In the genomic region with DNA sequence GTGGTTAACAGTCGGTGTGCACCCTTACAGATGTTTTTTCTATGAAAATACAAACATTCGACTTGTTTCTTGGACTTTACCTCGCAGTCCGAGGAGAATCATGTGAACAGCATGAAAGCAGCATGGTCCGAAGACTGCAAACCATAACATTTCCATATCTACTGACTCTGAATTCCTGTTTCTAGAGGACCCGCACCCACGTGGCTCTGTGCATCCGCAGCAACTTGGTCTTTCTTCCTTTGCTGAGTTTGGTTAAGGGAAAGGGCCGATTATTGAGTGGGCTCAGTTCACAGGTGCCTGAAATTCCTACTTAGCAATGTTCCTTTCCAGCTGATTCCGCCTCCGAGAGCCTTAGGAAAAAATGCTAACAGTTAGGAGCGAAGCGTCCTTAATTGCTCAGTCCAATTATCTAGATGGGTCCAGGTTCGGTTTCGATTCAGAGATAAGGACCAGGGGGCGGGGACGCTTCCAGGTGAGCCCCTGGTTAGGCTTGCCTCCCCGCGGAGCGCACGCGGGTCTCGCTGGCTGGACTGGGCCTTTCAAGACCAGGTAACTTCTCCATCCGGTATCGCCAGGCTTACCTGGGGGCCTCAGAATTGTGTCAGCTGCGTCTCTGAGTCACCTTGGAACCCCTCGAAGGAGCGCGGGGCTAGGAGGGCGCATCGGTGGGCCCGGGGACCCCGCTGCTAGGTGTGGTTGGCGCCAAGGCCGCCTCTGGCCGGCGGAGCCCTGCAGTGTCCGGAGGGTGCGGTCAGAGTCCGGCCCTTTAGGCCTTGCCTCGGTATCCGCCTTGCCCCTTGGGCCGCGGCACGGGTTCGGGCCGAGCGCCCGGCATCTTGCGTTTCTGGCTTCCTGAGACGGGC, we compare ENCODE assay signal across 8 cellular contexts. TPM values are rescaled to one million over a fixed set of nuclear protein-coding genes. Genes with fewer than 3 reads are reported as not detected.
DNase-seq lines count a peak whose midpoint lies in the region; ATAC-seq and TF ChIP-seq lines count a peak whose summit lies in the region.

No MANE protein-coding gene starts in this region.

- H3K4ac ChIP-seq in neuronal stem cell (ENCODE audit: low read length): no peak overlapping the region

- H4K20me1 ChIP-seq in BLaER1 (peaks cover 37% of the 10 kb centered on the region), PC-9 (ENCODE audit: insufficient read depth) (peaks cover 26% of the 10 kb centered on the region)

- ATAC-seq in GM21390 (IDR thresholded peaks at IDR 0.05; ENCODE audit: unreplicated experiment) (no peak), GM18909 (IDR thresholded peaks at IDR 0.05; ENCODE audit: poor library complexity, unreplicated experiment) (no peak)

- H3K79me2 ChIP-seq in PC-9 (ENCODE audit: low read depth): peaks cover 37% of the 10 kb centered on the region

- intact Hi-C loops in PC-9 (cut with micrococcal nuclease; ENCODE audit: unreplicated experiment): loop anchor here (5.0 kb wide), 1 partner anchor 202 kb away; no protein-coding TSS in a partner anchor

- CTCF ChIA-PET in PC-9 (lab: Charles Lee): no interaction called here

- no peak for DNase-seq in PC-9
- DNase-seq in epithelial cell of proximal tubule (ENCODE audit: low read depth): no peak
- DNase-seq in neuronal stem cell (ENCODE audit: low spot score): no peak
- no peak for DNase-seq in NCI-H748 (lab: John Stamatoyannopoulos, UW; ENCODE audit: unreplicated experiment)
- no peak for DNase-seq in 8988T

- H3K9me3 ChIP-seq in BLaER1 (no peaks in the 10 kb centered on the region), PC-9 (ENCODE audit: insufficient read depth, low read depth) (no peaks in the 10 kb centered on the region), neuronal stem cell (replicated peaks in 1 of 2; ENCODE audit: control insufficient read depth in 2 of 2, insufficient read depth in 1 of 2, low read depth in 1 of 2, low read length in 2 of 2) (no peaks in the 10 kb centered on the region)

- peak overlapping the region; percentile 98 for H2AK5ac ChIP-seq in neuronal stem cell (ENCODE audit: low read depth, low read length)

- H3K18ac ChIP-seq in neuronal stem cell (ENCODE audit: low read length): peak overlapping the region; percentile 97

- no peak overlapping the region for H2AFZ ChIP-seq in PC-9
- H2AFZ ChIP-seq in neuronal stem cell (ENCODE audit: low read length): peak overlapping the region; percentile 20

- no peak overlapping the region for H4K91ac ChIP-seq in neuronal stem cell (ENCODE audit: low read depth, low read length, poor library complexity)

- H3K36me3 ChIP-seq in BLaER1: no peaks in the 10 kb centered on the region
- H3K36me3 ChIP-seq in PC-9 (ENCODE audit: low read depth): 0 out of 2 replicates have a peak, but pooled peaks cover 5% of the 10 kb centered on the region
- H3K36me3 ChIP-seq in neuronal stem cell (replicated peaks in 1 of 2; ENCODE audit: control insufficient read depth in 2 of 2, insufficient read depth in 2 of 2, low read length in 2 of 2): no peaks in the 10 kb centered on the region

- H3K27me3 ChIP-seq in BLaER1 (no peaks in the 10 kb centered on the region), PC-9 (ENCODE audit: insufficient read depth, low read depth) (no peaks in the 10 kb centered on the region), neuronal stem cell (ENCODE audit: control insufficient read depth in 3 of 3, insufficient read depth in 3 of 3, low read depth in 1 of 3, low read length in 3 of 3) (no peaks in the 10 kb centered on the region)

- no peak overlapping the region for H4K8ac ChIP-seq in neuronal stem cell (ENCODE audit: low read depth, low read length)

- TF ChIP-seq CTCF in PC-9 (conservative IDR thresholded peaks at IDR 0.05) (no peak), epithelial cell of proximal tubule (conservative IDR thresholded peaks at IDR 0.05; ENCODE audit: low read depth, low read length) (no peak)

- H3K4me2 ChIP-seq in BLaER1: peak overlapping the region; percentile 88
- H3K4me2 ChIP-seq in PC-9: peak overlapping the region; percentile 78
- no peak overlapping the region for H3K4me2 ChIP-seq in neuronal stem cell (ENCODE audit: insufficient read depth, low read length, poor library complexity, severe bottlenecking)

- WGBS in neuronal stem cell (ENCODE audit: extremely low coverage in 2 of 2, insufficient read length in 2 of 2, insufficient replicate concordance in 1 of 2), 2 donors: no CpG with 5 or more reads among the region's 51 CpGs

- H3F3A ChIP-seq in PC-9 (ENCODE audit: insufficient read depth, low read depth): peaks cover 9% of the 10 kb centered on the region; the same call in 1 of the 2 replicates

- no peaks in the 10 kb centered on the region for H3K79me1 ChIP-seq in neuronal stem cell (ENCODE audit: low read depth, low read length)

- no TSS peak for BruUV-seq in PC-9 (replicated peaks; lab: Mats Ljungman, UMichigan)

- H2BK120ac ChIP-seq in neuronal stem cell (ENCODE audit: low read depth, low read length): no peak overlapping the region

- H3K9ac ChIP-seq in BLaER1 (peak overlapping the region; percentile 95), neuronal stem cell (ENCODE audit: low read depth, low read length, poor library complexity) (peak overlapping the region; percentile 34)

- H3K4me3 ChIP-seq in BLaER1 (peak overlapping the region; percentile 96), PC-9 (peak overlapping the region; percentile 98; the same call in 1 of the 2 replicates), epithelial cell of proximal tubule (ENCODE audit: low read depth, low read length) (peak overlapping the region; percentile 93), neuronal stem cell (ENCODE audit: low read length in 2 of 2) (peak overlapping the region in 1 of 2 donors; percentile 92)

- H3K9me2 ChIP-seq in PC-9 (ENCODE audit: insufficient read depth): no peaks in the 10 kb centered on the region

- no peak overlapping the region for H2BK12ac ChIP-seq in neuronal stem cell (ENCODE audit: low read length)

- POLR2A ChIA-PET in PC-9 (lab: Charles Lee; ENCODE audit: unreplicated experiment): interaction anchor here (0.6 to 0.7 kb wide), 2 partner anchors 205 to 227 kb away, joined by 6 to 9 read pairs; no protein-coding TSS in a partner anchor

- H3K4me1 ChIP-seq in BLaER1: peaks cover 55% of the 10 kb centered on the region
- H3K4me1 ChIP-seq in PC-9 (replicated peaks; ENCODE audit: insufficient read depth): peaks cover 20% of the 10 kb centered on the region
- peaks cover 0 to 8% of the 10 kb centered on the region in 2 donors for H3K4me1 ChIP-seq in neuronal stem cell (ENCODE audit: control insufficient read depth in 2 of 2, insufficient read depth in 1 of 2, low read depth in 1 of 2, low read length in 2 of 2)

- H3K14ac ChIP-seq in neuronal stem cell (ENCODE audit: low read length): no peak overlapping the region

- peak overlapping the region; percentile 78 for H2BK15ac ChIP-seq in neuronal stem cell (ENCODE audit: low read length)

- H3K27ac ChIP-seq in BLaER1 (peak overlapping the region; percentile 73), PC-9 (no peak overlapping the region), neuronal stem cell (replicated peaks; ENCODE audit: low read length) (no peak overlapping the region)

- H2BK5ac ChIP-seq in neuronal stem cell (ENCODE audit: low read length): peak overlapping the region; percentile 93

- H3K23ac ChIP-seq in neuronal stem cell (ENCODE audit: low read depth, low read length, poor library complexity): peak overlapping the region; percentile 86

RNA-seq across cellular contexts. Expression of gene B3GNT2, which starts 1.1 kb away (rescaled TPM):
- total RNA-seq in PC-9 (2021) (30.8 and 30.9 TPM in 2 replicates), epithelial cell of proximal tubule (20.8 and 22.6 TPM in 2 replicates)
- 18.9 TPM for polyA plus RNA-seq in neuronal stem cell (2013, experiment 1 of 2)
- 19.4 TPM for polyA plus RNA-seq in neuronal stem cell (2013, experiment 2 of 2)
